14 cellular contexts compared by ENCODE assay signal in the genomic region with DNA sequence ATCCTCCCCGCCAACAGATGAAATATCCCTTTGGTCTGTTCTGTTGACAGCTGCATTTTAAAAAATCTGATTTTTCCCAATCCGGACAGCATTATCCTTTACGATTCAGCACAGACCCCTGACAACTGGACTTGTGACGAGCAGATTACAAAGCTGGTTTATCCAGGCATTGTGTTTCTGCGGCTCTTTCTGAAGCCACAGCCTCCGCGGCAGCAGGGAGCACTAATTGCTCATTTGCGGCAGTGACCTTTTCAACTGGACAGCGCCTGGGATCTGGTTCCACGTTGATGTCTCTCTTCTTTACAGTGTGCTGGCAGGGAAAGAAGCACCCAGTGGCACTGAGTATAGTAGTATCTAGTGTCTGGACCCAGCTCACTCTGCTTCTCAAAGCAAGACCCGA.
DNase-seq lines count a peak whose midpoint lies in the region; ATAC-seq and TF ChIP-seq lines count a peak whose summit lies in the region.
"Had no signal": no experiment of that assay in that cellular context is flagged by ENCODE, and none has a peak within 500 bp of the region (broad histone marks: within the 10 kb centered on the region; RNA-seq: fewer than 3 reads in every experiment).

No MANE protein-coding gene starts in this region.

- H3K9me3 Mint-ChIP-seq in nephron (peaks cover 10% of the 10 kb centered on the region), CD14-positive monocyte (peaks cover 0 to 11% (median 5%) of the 10 kb centered on the region in 7 donors)
- H3K9me3 Mint-ChIP-seq: activated CD4-positive, alpha-beta T cell treated with anti-CD3 and anti-CD28 coated beads, Interleukin-2, amount 10 ng/mL, durations not matched to agents 7 days and 5 days had no signal

- H3K27me3 ChIP-seq in BE2C, result no peaks in the 10 kb centered on the region

- H3K27me3 Mint-ChIP-seq in nephron (ENCODE audit: low read depth) (peaks cover 15% of the 10 kb centered on the region), CD14-positive monocyte (ENCODE audit: low read depth in 3 of 3) (peaks cover 0 to 2% (median 0%) of the 10 kb centered on the region in 3 donors)
- H3K27me3 Mint-ChIP-seq: activated CD4-positive, alpha-beta T cell treated with anti-CD3 and anti-CD28 coated beads, Interleukin-2, amount 10 ng/mL, durations not matched to agents 7 days and 5 days had no signal

- intact Hi-C loops in CD14-positive monocyte (cut with micrococcal nuclease), result no loop called here

- H3K9me3 ChIP-seq in BE2C, result no peaks in the 10 kb centered on the region

- peak; percentile 67 for DNase-seq in BE2C
- peak; percentile 82 for DNase-seq in NCI-H748 (lab: John Stamatoyannopoulos, UW; ENCODE audit: unreplicated experiment)
- peak; percentile 15 for DNase-seq in cerebellum (ENCODE audit: low spot score)
- DNase-seq in CD14-positive monocyte (ENCODE audit: low spot score), result no peak
- DNase-seq in NCI-H187 treated with DMSO at 0.1 percent for 48 hours (lab: John Stamatoyannopoulos, UW), result no peak
- DNase-seq: activated CD4-positive, alpha-beta T cell treated with anti-CD3 and anti-CD28 coated beads, Interleukin-2, amount 10 ng/mL, durations not matched to agents 7 days and 5 days; activated T-cell treated with anti-CD3 and anti-CD28 coated beads, Interleukin-2, amount 50 U/mL, for 1 hour; lower lobe of right lung; NCI-H2029; NCI-H774; T1000 had no signal

- H3K36me3 ChIP-seq in BE2C, result no peaks in the 10 kb centered on the region
- H3K36me3 ChIP-seq: lower lobe of right lung had no signal

- H3K4me3 ChIP-seq in BE2C (ENCODE audit: low read depth, low read length), result peak overlapping the region; percentile 23
- H3K4me3 ChIP-seq: lower lobe of right lung had no signal

- TF ChIP-seq CTCF in BE2C (IDR thresholded peaks at IDR 0.05; ENCODE audit: low read depth, low read length) (no peak), nephron (IDR thresholded peaks at IDR 0.05; ENCODE audit: unreplicated experiment in 3 of 3) (no peak), CD14-positive monocyte (IDR thresholded peaks at IDR 0.05) (no peak)

- H3K4me3 Mint-ChIP-seq in nephron (peak overlapping the region in 1 of 3 experiments; percentile 21), CD14-positive monocyte (no peak overlapping the region)
- H3K4me3 Mint-ChIP-seq: activated CD4-positive, alpha-beta T cell treated with anti-CD3 and anti-CD28 coated beads, Interleukin-2, amount 10 ng/mL, durations not matched to agents 7 days and 5 days had no signal

- peaks cover 6% of the 10 kb centered on the region for H3K36me3 Mint-ChIP-seq in nephron (ENCODE audit: low read depth)
- no peaks in the 10 kb centered on the region for H3K36me3 Mint-ChIP-seq in CD14-positive monocyte

- H3K4me1 ChIP-seq in BE2C, result peaks cover 39% of the 10 kb centered on the region

- H3K4me1 Mint-ChIP-seq in nephron (peaks cover 36% of the 10 kb centered on the region), CD14-positive monocyte (peaks cover 2% of the 10 kb centered on the region)
- H3K4me1 Mint-ChIP-seq: activated CD4-positive, alpha-beta T cell treated with anti-CD3 and anti-CD28 coated beads, Interleukin-2, amount 10 ng/mL, durations not matched to agents 7 days and 5 days had no signal

- H3K27ac Mint-ChIP-seq in nephron (peak overlapping the region in 2 of 3 experiments; percentile 47 to 71), CD14-positive monocyte (no peak overlapping the region)
- H3K27ac Mint-ChIP-seq: activated CD4-positive, alpha-beta T cell treated with anti-CD3 and anti-CD28 coated beads, Interleukin-2, amount 10 ng/mL, durations not matched to agents 7 days and 5 days had no signal

- ATAC-seq in HG03159 (IDR thresholded peaks at IDR 0.05; ENCODE audit: unreplicated experiment), result no peak
- ATAC-seq in HG03175 (IDR thresholded peaks at IDR 0.05; ENCODE audit: unreplicated experiment), result no peak
- ATAC-seq: lower lobe of right lung had no signal

Comparison
In these comparisons a context has a peak if more than half of its experiments do, and no peak if none do; other contexts are left out.
1. DNase-seq: peak in BE2C (single experiment), NCI-H748 (single experiment) and cerebellum (single experiment); none in CD14-positive monocyte (single experiment) and NCI-H187 treated with DMSO at 0.1 percent for 48 hours (single experiment).
2. H3K27ac Mint-ChIP-seq: peak in nephron (2 of 3); none in CD14-positive monocyte (0 of 7).